Comparison of ENCODE assay signal across 8 cellular contexts in the genomic region with DNA sequence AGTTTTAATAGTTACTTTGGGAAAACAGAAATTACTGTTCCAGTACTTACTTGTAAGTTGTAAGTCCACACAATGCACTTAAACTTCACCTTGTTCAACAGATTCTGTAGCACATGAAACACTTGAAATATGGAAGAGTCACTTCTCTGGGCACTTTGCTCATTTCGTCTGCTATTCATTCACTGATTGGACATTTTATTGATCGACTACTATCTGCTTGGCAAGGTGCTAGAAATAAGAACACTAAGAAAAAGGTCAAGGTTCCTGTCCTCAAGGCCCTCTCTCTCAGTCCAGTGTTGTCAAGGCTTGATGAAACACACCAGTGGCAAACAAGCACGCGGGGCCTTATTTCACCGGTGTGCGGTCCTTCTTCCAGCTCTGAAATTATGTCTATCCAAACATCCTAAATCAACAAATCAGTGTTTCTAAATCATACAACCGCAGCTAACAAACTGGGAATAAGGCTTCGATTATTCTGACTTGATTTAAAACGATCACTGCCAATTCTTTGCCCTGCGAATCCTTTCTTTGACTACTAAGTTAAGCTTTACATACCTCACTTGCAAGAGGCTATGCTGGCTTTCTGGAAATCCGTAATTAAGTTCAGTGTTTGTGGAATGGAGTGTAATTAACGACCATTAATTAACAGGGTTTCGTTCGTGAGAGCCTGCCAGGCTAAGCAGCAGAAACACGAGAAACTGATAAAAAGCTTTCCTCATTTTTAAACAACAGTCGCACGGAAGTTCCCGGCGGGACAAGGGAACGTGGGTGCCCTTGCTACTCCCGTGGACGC. TPM values are rescaled to one million over a fixed set of nuclear protein-coding genes. Genes with fewer than 3 reads are reported as not detected.
DNase-seq lines count a peak whose midpoint lies in the region; ATAC-seq and TF ChIP-seq lines count a peak whose summit lies in the region.

No MANE protein-coding gene starts in this region.

- H3K4me1 Mint-ChIP-seq in activated T-cell treated with anti-CD3 and anti-CD28 coated beads, Interleukin-2, amount 50 U/mL, for 4 hours (ENCODE audit: low read depth), result peaks cover 29% of the 10 kb centered on the region
- H3K4me1 Mint-ChIP-seq in T-helper 2 cell treated with Interferon-gamma antibody and Interleukin-4, amounts not matched to agents 5 μg/mL and 100 μg/mL, for 36 hours (ENCODE audit: low read depth), result peaks cover 29% of the 10 kb centered on the region

- ATAC-seq in activated T-cell treated with anti-CD3 and anti-CD28 coated beads, Interleukin-2, amount 50 U/mL, for 4 hours, result no peak
- ATAC-seq in HG03469 (IDR thresholded peaks at IDR 0.05; ENCODE audit: unreplicated experiment), result no peak
- ATAC-seq in GM21619 (IDR thresholded peaks at IDR 0.05; ENCODE audit: unreplicated experiment), result no peak

- peak overlapping the region; percentile 94 to 99 (median 96) for H3K27ac ChIP-seq in sigmoid colon

- peak overlapping the region; percentile 74 to 91 for H3K4me3 ChIP-seq in foreskin fibroblast (ENCODE audit: low read depth in 1 of 2, low read length in 2 of 2)
- peak overlapping the region; percentile 78 to 98 (median 90) for H3K4me3 ChIP-seq in sigmoid colon

- peak overlapping the region; percentile 84 for H3K4me3 Mint-ChIP-seq in activated T-cell treated with anti-CD3 and anti-CD28 coated beads, Interleukin-2, amount 50 U/mL, for 4 hours
- H3K4me3 Mint-ChIP-seq in T-helper 2 cell treated with Interferon-gamma antibody and Interleukin-4, amounts not matched to agents 5 μg/mL and 100 μg/mL, for 36 hours, result peak overlapping the region; percentile 84

- H3K27ac Mint-ChIP-seq in T-helper 2 cell treated with Interferon-gamma antibody and Interleukin-4, amounts not matched to agents 5 μg/mL and 100 μg/mL, for 36 hours, result peak overlapping the region; percentile 75

- TF ChIP-seq CTCF in foreskin fibroblast (IDR thresholded peaks at IDR 0.05; ENCODE audit: low read depth, low read length) (no peak), sigmoid colon (IDR thresholded peaks at IDR 0.05) (no peak)

- no peak for TF ChIP-seq POLR2A in sigmoid colon (IDR thresholded peaks at IDR 0.05)

- H3K9me3 ChIP-seq in sigmoid colon, result no peaks in the 10 kb centered on the region

- TF ChIP-seq EP300 in sigmoid colon (IDR thresholded peaks at IDR 0.05), result no peak

- no peak for DNase-seq in activated T-cell treated with anti-CD3 and anti-CD28 coated beads, Interleukin-2, amount 50 U/mL, for 4 hours
- no peak for DNase-seq in activated T-cell treated with anti-CD3 and anti-CD28 coated beads for 4 hours
- DNase-seq in T-helper 2 cell treated with Interferon-gamma antibody and Interleukin-4, amounts not matched to agents 5 μg/mL and 100 μg/mL, for 36 hours (ENCODE audit: low spot score), result no peak
- DNase-seq in foreskin fibroblast, result no peak
- no peak for DNase-seq in sigmoid colon
- DNase-seq in AG08396 (ENCODE audit: low spot score), result no peak

- H3K36me3 Mint-ChIP-seq in activated T-cell treated with anti-CD3 and anti-CD28 coated beads, Interleukin-2, amount 50 U/mL, for 4 hours (ENCODE audit: insufficient read depth), result no peaks in the 10 kb centered on the region
- no peaks in the 10 kb centered on the region for H3K36me3 Mint-ChIP-seq in T-helper 2 cell treated with Interferon-gamma antibody and Interleukin-4, amounts not matched to agents 5 μg/mL and 100 μg/mL, for 36 hours (ENCODE audit: low read depth)

- intact Hi-C loops in sigmoid colon (cut with DNase I), result no loop called here

- H3K4me1 ChIP-seq in sigmoid colon, result peaks cover 0 to 34% (median 28%) of the 10 kb centered on the region in 4 donors

- WGBS in sigmoid colon, 2 donors, result 10 to 21% methylated on average over 22 of the region's 22 CpGs

- H3K9me3 Mint-ChIP-seq in activated T-cell treated with anti-CD3 and anti-CD28 coated beads, Interleukin-2, amount 50 U/mL, for 4 hours, result no peaks in the 10 kb centered on the region
- H3K9me3 Mint-ChIP-seq in T-helper 2 cell treated with Interferon-gamma antibody and Interleukin-4, amounts not matched to agents 5 μg/mL and 100 μg/mL, for 36 hours, result no peaks in the 10 kb centered on the region

- H3K27me3 Mint-ChIP-seq in activated T-cell treated with anti-CD3 and anti-CD28 coated beads, Interleukin-2, amount 50 U/mL, for 4 hours (ENCODE audit: low read depth), result no peaks in the 10 kb centered on the region
- H3K27me3 Mint-ChIP-seq in T-helper 2 cell treated with Interferon-gamma antibody and Interleukin-4, amounts not matched to agents 5 μg/mL and 100 μg/mL, for 36 hours (ENCODE audit: low read depth), result peaks cover 17% of the 10 kb centered on the region

- no peaks in the 10 kb centered on the region for H3K36me3 ChIP-seq in sigmoid colon

- no peaks in the 10 kb centered on the region for H3K27me3 ChIP-seq in sigmoid colon

RNA-seq across cellular contexts. Expression of a gene that starts 0.7 kb away (rescaled TPM):
- 1 to 10 TPM; 3.8 to 4.7 (median 4.0) TPM for total RNA-seq in activated T-cell treated with anti-CD3 and anti-CD28 coated beads, Interleukin-2, amount 50 U/mL, for 4 hours
- total RNA-seq in sigmoid colon, result 100 to 1,000 TPM in 1 of 4 donors, 10 to 100 TPM in 3; 67.1 to 117 (median 70.3) TPM
- 10 to 100 TPM in 1 of 3 donors, 1 to 10 TPM in 2; 3.6 to 15.4 (median 6.9) TPM for polyA plus RNA-seq in sigmoid colon

Comparison
In these comparisons a context has a peak if more than half of its experiments do, and no peak if none do; other contexts are left out.
1. RNA of a gene that starts 0.7 kb away (total RNA-seq): 67.1 to 117 TPM in sigmoid colon; 3.8 to 4.7 TPM in activated T-cell treated with anti-CD3 and anti-CD28 coated beads, Interleukin-2, amount 50 U/mL, for 4 hours; every median in the first group is over 10 times any median in the second.